26 cellular contexts compared by ENCODE assay signal in the genomic region with DNA sequence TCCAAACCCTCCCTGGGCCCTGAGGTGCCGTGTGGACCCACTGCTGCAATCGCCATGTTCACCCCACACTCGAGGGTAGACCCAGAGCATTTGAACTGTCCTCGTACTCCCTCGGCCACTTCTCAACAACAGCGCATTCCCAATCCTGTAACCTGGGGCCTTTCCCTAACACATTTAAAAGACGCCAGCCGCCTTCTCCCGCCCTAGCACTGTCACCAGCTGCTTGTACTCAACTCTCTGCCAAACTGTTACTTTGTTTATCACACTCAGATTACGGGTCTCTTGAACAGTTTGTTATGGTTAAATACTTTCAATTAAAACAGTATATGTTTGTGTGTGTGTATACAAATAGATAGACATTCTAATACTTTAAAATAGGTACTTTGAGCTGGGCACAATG.
"Had no signal": no experiment of that assay in that cellular context is flagged by ENCODE, and none has a peak within 500 bp of the region (broad histone marks: within the 10 kb centered on the region; RNA-seq: fewer than 3 reads in every experiment).

No MANE protein-coding gene starts in this region.

- H3K4me3 ChIP-seq: esophagus squamous epithelium, left lung, lung, mucosa of descending colon, pancreas, spleen, thoracic aorta, uterus had no signal

- H3K4me1 ChIP-seq: pancreas had no signal

- H3K36me3 ChIP-seq: esophagus squamous epithelium, left lung, pancreas, spleen, thoracic aorta, uterus had no signal

- DNase-seq: activated B cell treated with CpG ODN at 0.5 μM for 24 hours; activated CD4-positive, alpha-beta T cell treated with anti-CD3 and anti-CD28 coated beads, Interleukin-2, amount 50 U/mL, for 1 hour; activated CD8-positive, alpha-beta T cell treated with anti-CD3 and anti-CD28 coated beads for 36 hours; activated naive CD4-positive, alpha-beta T cell; activated T-cell treated with anti-CD3 and anti-CD28 coated beads for 4 hours; activated T-cell treated with anti-CD3 and anti-CD28 coated beads, Interleukin-2, amount 50 U/mL, for 72 hours; dermis blood vessel endothelial cell; effector CD8-positive, alpha-beta T cell; esophagus squamous epithelium; foreskin melanocyte; kidney glomerular epithelial cell; left lung; mesendoderm; mucosa of descending colon; nucleus accumbens; right cardiac atrium; spleen; stimulated activated naive CD4-positive, alpha-beta T cell; T-helper 1 cell; uterus had no signal

- ATAC-seq: activated CD8-positive, alpha-beta T cell treated with anti-CD3 and anti-CD28 coated beads for 36 hours; activated naive CD4-positive, alpha-beta T cell treated with anti-CD3 and anti-CD28 coated beads, Interleukin-2, amount 50 U/mL, for 72 hours; activated T-cell treated with anti-CD3 and anti-CD28 coated beads, Interleukin-2, amount 50 U/mL, for 72 hours; left lung; mucosa of descending colon; natural killer cell treated with Interleukin-12 subunit alpha and Interleukin-12 subunit beta and Interleukin-15 and Interleukin-18, amount 100 ng/mL, for 72 hours; pancreas had no signal

- H3K27me3 ChIP-seq: uterus had no signal

- H3K9me3 ChIP-seq: esophagus squamous epithelium, left lung, mucosa of descending colon, pancreas, thoracic aorta, uterus had no signal

- H3K27ac ChIP-seq: epithelial cell of prostate, esophagus squamous epithelium, left lung, pancreas, spleen, thoracic aorta, uterus had no signal
